ENCODE assay signal across 8 cellular contexts in the genomic region with DNA sequence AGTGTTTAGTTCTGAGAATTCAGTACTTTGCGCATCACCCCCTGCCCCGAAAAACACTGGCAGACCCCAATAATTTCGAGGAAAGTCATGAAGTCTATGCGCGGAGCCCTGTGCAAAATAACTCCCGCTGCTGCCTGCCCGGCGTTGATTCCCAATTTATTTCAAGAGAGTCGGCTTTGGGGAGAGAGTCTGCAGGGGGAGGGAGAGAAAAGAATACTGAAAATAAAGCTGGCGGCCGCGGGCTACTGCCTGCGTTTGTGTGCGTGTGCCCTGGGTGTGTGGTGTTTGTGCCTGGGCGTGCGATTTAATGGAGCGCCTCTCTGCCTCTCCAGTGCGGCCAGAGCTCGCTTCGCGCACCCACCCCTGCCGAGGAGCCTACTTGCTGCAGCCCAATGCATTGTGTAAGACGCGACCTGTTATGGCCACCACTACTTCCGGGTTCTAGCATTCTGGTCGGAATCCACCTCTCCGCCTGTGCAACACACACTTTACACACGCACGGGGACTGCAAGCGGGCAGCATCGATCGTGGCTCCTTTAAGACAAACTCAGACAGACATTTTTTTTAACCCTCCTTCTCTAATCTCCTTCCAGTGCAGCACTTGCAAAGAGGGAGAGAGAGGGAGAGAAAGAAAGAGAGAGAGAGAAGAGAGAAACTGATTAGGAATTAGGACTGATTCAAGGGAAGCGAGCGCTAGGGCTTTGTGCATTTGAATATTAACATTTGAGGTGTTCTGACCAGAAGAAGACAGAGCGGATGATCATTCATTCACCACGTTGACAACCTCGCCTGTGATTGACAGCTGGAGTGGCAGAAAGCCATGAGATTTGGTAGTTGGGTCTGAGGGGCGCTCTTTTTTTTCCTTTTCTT. TPM values are rescaled to one million over a fixed set of nuclear protein-coding genes. Genes with fewer than 3 reads are reported as not detected.
DNase-seq lines count a peak whose midpoint lies in the region; ATAC-seq and TF ChIP-seq lines count a peak whose summit lies in the region.

A gene (plus strand): TSS at position 447 of the 870 bp plus-strand sequence. CDS start 732 bp downstream, outside the sequence.

- no peaks in the 10 kb centered on the region for H3K9me3 ChIP-seq in duodenal mucosa (ENCODE audit: control insufficient read depth in 1 of 2, low read length in 2 of 2)

- peaks cover 27% of the 10 kb centered on the region for H3K27me3 Mint-ChIP-seq in HFFc6 (ENCODE audit: insufficient read depth)

- peaks cover 53% of the 10 kb centered on the region for H3K36me3 Mint-ChIP-seq in HFFc6 (ENCODE audit: low read depth)

- peaks cover 40 to 71% of the 10 kb centered on the region in 2 donors for H3K27me3 ChIP-seq in duodenal mucosa (ENCODE audit: control insufficient read depth in 1 of 2, insufficient read depth in 2 of 2, low read length in 2 of 2)

- peak within 1 kb of the TSS; percentile 59 to 63 for H3K9ac ChIP-seq in duodenal mucosa (ENCODE audit: low read depth in 1 of 2, low read length in 2 of 2)

- peak within 1 kb of the TSS; percentile 76 to 77 for H3K4me3 ChIP-seq in duodenal mucosa (ENCODE audit: low read depth in 1 of 2, low read length in 2 of 2)

- no peak for TF ChIP-seq CTCF in HFFc6 (IDR thresholded peaks at IDR 0.05)

- ATAC-seq in SK-N-SH treated with all-trans-retinoic acid at 6 μM for 48 hours (peak; percentile 81), left colon (peak; percentile 81)

- H3K27ac ChIP-seq in duodenal mucosa (ENCODE audit: low read depth, low read length), result peak within 1 kb of the TSS; percentile 73

- peak within 1 kb of the TSS; percentile 96 for H3K27ac Mint-ChIP-seq in HFFc6

- H3K36me3 ChIP-seq in duodenal mucosa (ENCODE audit: control insufficient read depth in 1 of 2, insufficient read depth in 2 of 2, low read length in 2 of 2), result no peaks in the 10 kb centered on the region

- H3K4me3 Mint-ChIP-seq in HFFc6, result peak within 1 kb of the TSS; percentile 96

- no peaks in the 10 kb centered on the region; the same call in 1 of the 2 replicates for H3K9me3 Mint-ChIP-seq in HFFc6

- peaks cover 8 to 25% of the 10 kb centered on the region in 2 donors for H3K4me1 ChIP-seq in duodenal mucosa (ENCODE audit: control insufficient read depth in 1 of 2, insufficient read depth in 2 of 2, low read length in 2 of 2)

- intact Hi-C loops in left colon (cut with DNase I, micrococcal nuclease), result loop anchor here (5.0 to 10.0 kb wide), 4 partner anchors 140 to 890 kb away; no protein-coding TSS in a partner anchor

- H3K4me1 Mint-ChIP-seq in HFFc6 (ENCODE audit: low read depth), result peaks cover 11% of the 10 kb centered on the region; the same call in 1 of the 2 replicates

- DNase-seq in activated CD4-positive, alpha-beta T cell treated with anti-CD3 and anti-CD28 coated beads for 48 hours, result peak; percentile 56
- no peak for DNase-seq in activated CD4-positive, alpha-beta T cell treated with anti-CD3 and anti-CD28 coated beads, Interleukin-2, amount 50 U/mL, for 1 hour
- DNase-seq in HFFc6, result peak; percentile 99
- peak; percentile 86 for DNase-seq in NCI-H1092 treated with DMSO at 0.1 percent for 48 hours (lab: John Stamatoyannopoulos, UW)
- peak; percentile 73 to 90 for DNase-seq in left colon
- DNase-seq in stimulated activated CD8-positive, alpha-beta memory T cell treated with anti-CD3 and anti-CD28 coated beads, Interleukin-4, amount 100 ng/mL, for 48 hours, result peak; percentile 55

TF ChIP-seq in SK-N-SH treated with all-trans-retinoic acid at 6 μM for 48 hours, 23 proteins besides CTCF, POLR2A, EP300 and RAD21:
- TF ChIP-seq, protein P1, sequence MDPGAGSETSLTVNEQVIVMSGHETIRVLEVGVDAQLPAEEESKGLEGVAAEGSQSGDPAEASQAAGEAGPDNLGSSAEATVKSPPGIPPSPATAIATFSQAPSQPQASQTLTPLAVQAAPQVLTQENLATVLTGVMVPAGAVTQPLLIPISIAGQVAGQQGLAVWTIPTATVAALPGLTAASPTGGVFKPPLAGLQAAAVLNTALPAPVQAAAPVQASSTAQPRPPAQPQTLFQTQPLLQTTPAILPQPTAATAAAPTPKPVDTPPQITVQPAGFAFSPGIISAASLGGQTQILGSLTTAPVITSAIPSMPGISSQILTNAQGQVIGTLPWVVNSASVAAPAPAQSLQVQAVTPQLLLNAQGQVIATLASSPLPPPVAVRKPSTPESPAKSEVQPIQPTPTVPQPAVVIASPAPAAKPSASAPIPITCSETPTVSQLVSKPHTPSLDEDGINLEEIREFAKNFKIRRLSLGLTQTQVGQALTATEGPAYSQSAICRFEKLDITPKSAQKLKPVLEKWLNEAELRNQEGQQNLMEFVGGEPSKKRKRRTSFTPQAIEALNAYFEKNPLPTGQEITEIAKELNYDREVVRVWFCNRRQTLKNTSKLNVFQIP (CRISPR knock-in tag; IDR thresholded peaks at IDR 0.05; ENCODE audit: borderline replicate concordance, low read depth), result no peak
- TF ChIP-seq, protein P2, sequence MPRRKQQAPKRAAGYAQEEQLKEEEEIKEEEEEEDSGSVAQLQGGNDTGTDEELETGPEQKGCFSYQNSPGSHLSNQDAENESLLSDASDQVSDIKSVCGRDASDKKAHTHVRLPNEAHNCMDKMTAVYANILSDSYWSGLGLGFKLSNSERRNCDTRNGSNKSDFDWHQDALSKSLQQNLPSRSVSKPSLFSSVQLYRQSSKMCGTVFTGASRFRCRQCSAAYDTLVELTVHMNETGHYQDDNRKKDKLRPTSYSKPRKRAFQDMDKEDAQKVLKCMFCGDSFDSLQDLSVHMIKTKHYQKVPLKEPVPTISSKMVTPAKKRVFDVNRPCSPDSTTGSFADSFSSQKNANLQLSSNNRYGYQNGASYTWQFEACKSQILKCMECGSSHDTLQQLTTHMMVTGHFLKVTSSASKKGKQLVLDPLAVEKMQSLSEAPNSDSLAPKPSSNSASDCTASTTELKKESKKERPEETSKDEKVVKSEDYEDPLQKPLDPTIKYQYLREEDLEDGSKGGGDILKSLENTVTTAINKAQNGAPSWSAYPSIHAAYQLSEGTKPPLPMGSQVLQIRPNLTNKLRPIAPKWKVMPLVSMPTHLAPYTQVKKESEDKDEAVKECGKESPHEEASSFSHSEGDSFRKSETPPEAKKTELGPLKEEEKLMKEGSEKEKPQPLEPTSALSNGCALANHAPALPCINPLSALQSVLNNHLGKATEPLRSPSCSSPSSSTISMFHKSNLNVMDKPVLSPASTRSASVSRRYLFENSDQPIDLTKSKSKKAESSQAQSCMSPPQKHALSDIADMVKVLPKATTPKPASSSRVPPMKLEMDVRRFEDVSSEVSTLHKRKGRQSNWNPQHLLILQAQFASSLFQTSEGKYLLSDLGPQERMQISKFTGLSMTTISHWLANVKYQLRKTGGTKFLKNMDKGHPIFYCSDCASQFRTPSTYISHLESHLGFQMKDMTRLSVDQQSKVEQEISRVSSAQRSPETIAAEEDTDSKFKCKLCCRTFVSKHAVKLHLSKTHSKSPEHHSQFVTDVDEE (CRISPR knock-in tag; IDR thresholded peaks at IDR 0.05), result peak; percentile 74; the same call in 1 of the 2 replicates

RNA-seq across cellular contexts. Expression of the gene that starts here (rescaled TPM):
- 10 to 100 TPM; 69.1 to 85.4 (median 74.1) TPM for total RNA-seq in HFFc6 (2021; fragmentation: NEBNext Ultra II Directional; extraction: Animal tissue kit (Norgen Biotek cat#: 25700))
- 10 to 100 TPM in 1 of 2 donors, 1 to 10 TPM in 1; 10.0 to 38.9 TPM for total RNA-seq in left colon
